9 cellular contexts compared by ENCODE assay signal in genomic region chr14:77455966-77456640, GRCh38. TPM values are rescaled to one million over a fixed set of nuclear protein-coding genes. Genes with fewer than 3 reads are reported as not detected.
DNase-seq lines count a peak whose midpoint lies in the region; ATAC-seq and TF ChIP-seq lines count a peak whose summit lies in the region.
"Had no signal": no experiment of that assay in that cellular context is flagged by ENCODE, and none has a peak within 500 bp of the region (broad histone marks: within the 10 kb centered on the region; RNA-seq: fewer than 3 reads in every experiment).

No MANE protein-coding gene starts in this region.

- peak overlapping the region; percentile 100 for H3K4me3 ChIP-seq in fibroblast of mammary gland (ENCODE audit: control insufficient read depth, low read depth, low read length)
- peak overlapping the region in 2 of 3 donors; percentile 99 to 100 for H3K4me3 ChIP-seq in skeletal muscle tissue (ENCODE audit: low read length in 3 of 3)

- H3K4me1 Mint-ChIP-seq in activated CD4-positive, alpha-beta T cell treated with anti-CD3 and anti-CD28 coated beads for 36 hours: peaks cover 29% of the 10 kb centered on the region
- peaks cover 40 to 48% (median 43%) of the 10 kb centered on the region in 3 donors for H3K4me1 Mint-ChIP-seq in T-cell

- in situ Hi-C loops in ACHN (cut with HindIII; ENCODE audit: low pct_ligation_motif_present, low pct_unique_long_range_greater_than_20kb, low sequenced_read_pairs): no loop called here

- H3K36me3 ChIP-seq in skeletal muscle tissue (ENCODE audit: control insufficient read depth in 3 of 3, insufficient read depth in 3 of 3, low read length in 3 of 3): peaks cover 13 to 27% (median 26%) of the 10 kb centered on the region in 3 donors

- peak overlapping the region in 2 of 3 donors; percentile 94 to 96 for H3K9ac ChIP-seq in skeletal muscle tissue (ENCODE audit: low read depth in 1 of 3, low read length in 3 of 3)

- intact Hi-C loops in activated CD4-positive, alpha-beta T cell treated with anti-CD3 and anti-CD28 coated beads for 36 hours (cut with DNase I, micrococcal nuclease): loop anchor here (5.0 to 10.0 kb wide), 7 partner anchors 154 to 1304 kb away; partner anchors contain the start of genes ANGEL1 (in 1 of the 2), CIPC (in 1 of the 2), GPATCH2L (in 1 of the 2) and IRF2BPL (in 1 of the 2)

- H3K27me3 ChIP-seq in skeletal muscle tissue (ENCODE audit: control insufficient read depth in 3 of 3, insufficient read depth in 3 of 3, low read length in 3 of 3): no peaks in the 10 kb centered on the region

- no peak overlapping the region for H3K27ac ChIP-seq in skeletal muscle tissue (ENCODE audit: low read depth, low read length)

- ATAC-seq in activated CD4-positive, alpha-beta T cell treated with anti-CD3 and anti-CD28 coated beads for 36 hours: no peak
- no peak for ATAC-seq in T-cell (replicated peaks in 1 of 4)

- H3K9me3 ChIP-seq in skeletal muscle tissue (ENCODE audit: control insufficient read depth in 3 of 3, low read length in 3 of 3): no peaks in the 10 kb centered on the region

- CTCF ChIA-PET in activated CD4-positive, alpha-beta T cell treated with anti-CD3 and anti-CD28 coated beads for 36 hours (lab: Charles Lee): interaction anchor here (1.0 kb wide), 1 partner anchor 101 kb away, joined by 5 read pairs; no protein-coding TSS in a partner anchor
- CTCF ChIA-PET in T-cell (lab: Charles Lee): interaction anchor here in 1 of 2 donors (0.6 to 1.0 kb wide), 3 partner anchors 135 to 256 kb away, joined by 3 to 7 read pairs (median 3); no protein-coding TSS in a partner anchor

- POLR2A ChIA-PET in activated CD4-positive, alpha-beta T cell treated with anti-CD3 and anti-CD28 coated beads for 36 hours (lab: Charles Lee): no interaction called here
- POLR2A ChIA-PET in T-cell (lab: Charles Lee): no interaction called here

- DNase-seq in activated CD4-positive, alpha-beta T cell treated with anti-CD3 and anti-CD28 coated beads for 36 hours: no peak
- no peak for DNase-seq in activated CD4-positive, alpha-beta T cell treated with anti-CD3 and anti-CD28 coated beads, Interleukin-2, amount 50 U/mL, for 4 hours
- DNase-seq in T-cell (no peak), fibroblast of mammary gland (ENCODE audit: low read depth) (no peak), DMS 273 (lab: John Stamatoyannopoulos, UW; ENCODE audit: unreplicated experiment) (no peak), ACHN (no peak), NCI-H524 treated with DMSO at 0.1 percent for 48 hours (lab: John Stamatoyannopoulos, UW) (no peak)
- DNase-seq: activated CD4-positive, alpha-beta T cell treated with anti-CD3 and anti-CD28 coated beads for 48 hours had no signal

- H3K4me1 ChIP-seq in skeletal muscle tissue (ENCODE audit: control insufficient read depth in 3 of 3, insufficient read depth in 3 of 3, low read length in 3 of 3): peaks cover 10 to 27% (median 23%) of the 10 kb centered on the region in 3 donors

- H3K27ac Mint-ChIP-seq in activated CD4-positive, alpha-beta T cell treated with anti-CD3 and anti-CD28 coated beads for 36 hours: peak overlapping the region; percentile 100
- no peak overlapping the region for H3K27ac Mint-ChIP-seq in T-cell

- peaks cover 32% of the 10 kb centered on the region for H3K36me3 Mint-ChIP-seq in activated CD4-positive, alpha-beta T cell treated with anti-CD3 and anti-CD28 coated beads for 36 hours (ENCODE audit: low read depth)
- peaks cover 33% of the 10 kb centered on the region for H3K36me3 Mint-ChIP-seq in T-cell

- H3K27me3 Mint-ChIP-seq in activated CD4-positive, alpha-beta T cell treated with anti-CD3 and anti-CD28 coated beads for 36 hours: no peaks in the 10 kb centered on the region
- H3K27me3 Mint-ChIP-seq in T-cell: no peaks in the 10 kb centered on the region

- H3K4me3 Mint-ChIP-seq in activated CD4-positive, alpha-beta T cell treated with anti-CD3 and anti-CD28 coated beads for 36 hours: peak overlapping the region; percentile 88
- peak overlapping the region; percentile 92 to 100 (median 100) for H3K4me3 Mint-ChIP-seq in T-cell

- no peak for TF ChIP-seq CTCF in fibroblast of mammary gland (conservative IDR thresholded peaks at IDR 0.05; ENCODE audit: control insufficient read depth, insufficient read depth, low read depth, low read length)

- no peaks in the 10 kb centered on the region for H3K9me3 Mint-ChIP-seq in activated CD4-positive, alpha-beta T cell treated with anti-CD3 and anti-CD28 coated beads for 36 hours (ENCODE audit: low read depth)
- no peaks in the 10 kb centered on the region for H3K9me3 Mint-ChIP-seq in T-cell

RNA-seq across cellular contexts. Expression of gene VIPAS39, which starts 1.3 kb away (rescaled TPM):
- 10 to 100 TPM; 16.4 to 20.1 TPM for total RNA-seq in activated CD4-positive, alpha-beta T cell treated with anti-CD3 and anti-CD28 coated beads for 36 hours
- total RNA-seq in T-cell: 10 to 100 TPM; 15.6 to 24.1 (median 18.2) TPM
- 41.2 TPM for total RNA-seq in skeletal muscle tissue

RNA-seq across cellular contexts. Expression of gene AHSA1, which starts 1.8 kb away (rescaled TPM):
- total RNA-seq in activated CD4-positive, alpha-beta T cell treated with anti-CD3 and anti-CD28 coated beads for 36 hours: 100 to 1,000 TPM; 318 to 348 TPM
- total RNA-seq in T-cell (100 to 1,000 TPM in 1 of 5 donors, 10 to 100 TPM in 4; 59.8 to 101 (median 88.4) TPM), skeletal muscle tissue (92.4 TPM)

RNA-seq across cellular contexts. Expression of gene NOXRED1, which starts 32.8 kb away (rescaled TPM):
- total RNA-seq in activated CD4-positive, alpha-beta T cell treated with anti-CD3 and anti-CD28 coated beads for 36 hours: under 1 TPM; 0.46 to 0.66 TPM
- total RNA-seq in T-cell: 1 to 10 TPM in 3 of 5 donors, under 1 TPM in 2; 0.33 to 1.7 (median 1.2) TPM
- 0.52 TPM for total RNA-seq in skeletal muscle tissue

RNA-seq across cellular contexts. Expression of gene ISM2, which starts 42.5 kb away (rescaled TPM):
- under 1 TPM; 0.41 to 0.53 TPM for total RNA-seq in activated CD4-positive, alpha-beta T cell treated with anti-CD3 and anti-CD28 coated beads for 36 hours
- not detected for total RNA-seq in T-cell
- not detected for total RNA-seq in skeletal muscle tissue
